Comparison of ENCODE assay signal across 18 cellular contexts in the genomic region with DNA sequence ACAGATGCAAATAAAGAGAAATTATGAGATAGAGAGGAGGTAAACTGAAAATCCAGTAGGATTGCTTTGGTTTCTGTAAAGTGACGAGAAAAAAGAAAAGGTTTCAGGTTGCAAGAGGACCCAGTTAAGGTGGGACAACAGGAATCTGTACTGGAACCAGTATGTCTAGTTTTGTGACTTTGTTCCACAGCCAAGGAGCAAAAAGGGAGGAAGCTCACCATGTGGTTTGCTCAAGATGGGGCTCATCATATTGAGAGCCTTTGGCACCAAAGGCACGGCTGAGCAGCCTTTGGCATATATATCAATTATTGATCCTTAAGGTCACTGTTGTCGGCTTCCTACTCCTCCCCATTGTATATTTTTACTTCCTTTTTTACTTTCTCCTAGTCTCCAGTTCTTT. TPM values are rescaled to one million over a fixed set of nuclear protein-coding genes. Genes with fewer than 3 reads are reported as not detected.
DNase-seq lines count a peak whose midpoint lies in the region; ATAC-seq and TF ChIP-seq lines count a peak whose summit lies in the region.
"Had no signal": no experiment of that assay in that cellular context is flagged by ENCODE, and none has a peak within 500 bp of the region (broad histone marks: within the 10 kb centered on the region; RNA-seq: fewer than 3 reads in every experiment).

No MANE protein-coding gene starts in this region.

- H3K4me1 ChIP-seq in PC-3 (ENCODE audit: insufficient read depth, low read length) (peaks cover 34% of the 10 kb centered on the region), hepatocyte (ENCODE audit: insufficient read depth) (peaks cover 19% of the 10 kb centered on the region), smooth muscle cell (ENCODE audit: low read depth) (peaks cover 21% of the 10 kb centered on the region)

- H3K4me3 ChIP-seq in PC-3 (ENCODE audit: low read length): no peak overlapping the region
- no peak overlapping the region for H3K4me3 ChIP-seq in hepatocyte
- no peak overlapping the region for H3K4me3 ChIP-seq in smooth muscle cell
- H3K4me3 ChIP-seq: ascending aorta, coronary artery, SJCRH30 had no signal

- H3F3A ChIP-seq in PC-3 (ENCODE audit: low read length, unreplicated experiment) (no peaks in the 10 kb centered on the region), smooth muscle cell (ENCODE audit: low read depth) (no peaks in the 10 kb centered on the region)

- POLR2A ChIA-PET in PC-3 (lab: Charles Lee; ENCODE audit: unreplicated experiment): no interaction called here

- peaks cover 64% of the 10 kb centered on the region for H3K4me1 Mint-ChIP-seq in activated naive CD4-positive, alpha-beta T cell treated with anti-CD3 and anti-CD28 coated beads, Interleukin-2, amount 50 U/mL, for 24 hours
- H3K4me1 Mint-ChIP-seq in activated naive CD4-positive, alpha-beta T cell treated with anti-CD3 and anti-CD28 coated beads, Interleukin-2, amount 10 ng/mL, durations not matched to agents 7 days and 5 days: peaks cover 59% of the 10 kb centered on the region

- 78% methylated on average over 3 of the region's 3 CpGs for WGBS in hepatocyte (ENCODE audit: low lambda C conversion rate, missing lambda C conversion rate)
- WGBS in smooth muscle cell (ENCODE audit: low lambda C conversion rate): 68% methylated on average over 3 of the region's 3 CpGs

- H4K20me1 ChIP-seq in PC-3 (ENCODE audit: low read length): no peaks in the 10 kb centered on the region
- H4K20me1 ChIP-seq in hepatocyte (ENCODE audit: insufficient read depth, poor library complexity, severe bottlenecking): peaks cover under 1% of the 10 kb centered on the region
- H4K20me1 ChIP-seq in smooth muscle cell (ENCODE audit: low read depth): peaks cover 23% of the 10 kb centered on the region

- no peaks in the 10 kb centered on the region for H3K9me3 ChIP-seq in PC-3 (ENCODE audit: low read length)
- no peaks in the 10 kb centered on the region for H3K9me3 ChIP-seq in hepatocyte (ENCODE audit: low read depth)
- H3K9me3 ChIP-seq in smooth muscle cell (replicated peaks; ENCODE audit: low read depth): no peaks in the 10 kb centered on the region
- H3K9me3 ChIP-seq: ascending aorta, SJCRH30 had no signal

- peak overlapping the region; percentile 33 for H3K9ac ChIP-seq in PC-3 (ENCODE audit: low read length)
- H3K9ac ChIP-seq in smooth muscle cell (ENCODE audit: low read depth): no peak overlapping the region

- H3K27me3 Mint-ChIP-seq in activated naive CD4-positive, alpha-beta T cell treated with anti-CD3 and anti-CD28 coated beads, Interleukin-2, amount 50 U/mL, for 24 hours: no peaks in the 10 kb centered on the region
- no peaks in the 10 kb centered on the region for H3K27me3 Mint-ChIP-seq in activated naive CD4-positive, alpha-beta T cell treated with anti-CD3 and anti-CD28 coated beads, Interleukin-2, amount 10 ng/mL, durations not matched to agents 7 days and 5 days

- peak overlapping the region; percentile 36 for H3K4me3 Mint-ChIP-seq in activated naive CD4-positive, alpha-beta T cell treated with anti-CD3 and anti-CD28 coated beads, Interleukin-2, amount 50 U/mL, for 24 hours
- H3K4me3 Mint-ChIP-seq in activated naive CD4-positive, alpha-beta T cell treated with anti-CD3 and anti-CD28 coated beads, Interleukin-2, amount 10 ng/mL, durations not matched to agents 7 days and 5 days: no peak overlapping the region

- no peak for ATAC-seq in PC-3
- ATAC-seq in GM18858 (IDR thresholded peaks at IDR 0.05; ENCODE audit: unreplicated experiment): no peak
- ATAC-seq in GM19452 (IDR thresholded peaks at IDR 0.05; ENCODE audit: unreplicated experiment): no peak
- ATAC-seq: left lobe of liver had no signal

- DNase-seq in activated naive CD4-positive, alpha-beta T cell treated with anti-CD3 and anti-CD28 coated beads, Interleukin-2, amount 10 ng/mL, durations not matched to agents 7 days and 5 days: no peak
- DNase-seq in PC-3 (peak; percentile 92), hepatocyte (ENCODE audit: low spot score) (no peak), smooth muscle cell (lab: John Stamatoyannopoulos, UW; ENCODE audit: unreplicated experiment) (no peak), midbrain (lab: John Stamatoyannopoulos, UW) (no peak)
- DNase-seq: hippocampal formation; Karpas-422; NCI-H1417 treated with DMSO at 0.1 percent for 48 hours; NCI-H446 treated with DMSO at 0.1 percent for 48 hours; SJCRH30; stimulated activated CD4-positive, alpha-beta T cell treated with anti-CD3 and anti-CD28 coated beads, Interleukin-15, amount 100 ng/mL, for 24 hours had no signal

- BruUV-seq in PC-3 (replicated peaks; lab: Mats Ljungman, UMichigan): no TSS peak

- intact Hi-C loops in PC-3 (cut with micrococcal nuclease): no loop called here

- H3K27me3 ChIP-seq in PC-3 (ENCODE audit: low read length): no peaks in the 10 kb centered on the region
- H3K27me3 ChIP-seq in hepatocyte: no peaks in the 10 kb centered on the region
- no peaks in the 10 kb centered on the region for H3K27me3 ChIP-seq in smooth muscle cell (ENCODE audit: low read depth)
- H3K27me3 ChIP-seq: ascending aorta had no signal

- H3K36me3 Mint-ChIP-seq in activated naive CD4-positive, alpha-beta T cell treated with anti-CD3 and anti-CD28 coated beads, Interleukin-2, amount 50 U/mL, for 24 hours: peaks cover 5% of the 10 kb centered on the region
- H3K36me3 Mint-ChIP-seq in activated naive CD4-positive, alpha-beta T cell treated with anti-CD3 and anti-CD28 coated beads, Interleukin-2, amount 10 ng/mL, durations not matched to agents 7 days and 5 days: peaks cover 26% of the 10 kb centered on the region

- peak overlapping the region; percentile 76 for H3K27ac Mint-ChIP-seq in activated naive CD4-positive, alpha-beta T cell treated with anti-CD3 and anti-CD28 coated beads, Interleukin-2, amount 50 U/mL, for 24 hours
- no peak overlapping the region for H3K27ac Mint-ChIP-seq in activated naive CD4-positive, alpha-beta T cell treated with anti-CD3 and anti-CD28 coated beads, Interleukin-2, amount 10 ng/mL, durations not matched to agents 7 days and 5 days

- no peaks in the 10 kb centered on the region for H3K9me3 Mint-ChIP-seq in activated naive CD4-positive, alpha-beta T cell treated with anti-CD3 and anti-CD28 coated beads, Interleukin-2, amount 50 U/mL, for 24 hours
- H3K9me3 Mint-ChIP-seq in activated naive CD4-positive, alpha-beta T cell treated with anti-CD3 and anti-CD28 coated beads, Interleukin-2, amount 10 ng/mL, durations not matched to agents 7 days and 5 days: no peaks in the 10 kb centered on the region
- H3K9me3 Mint-ChIP-seq: activated T-helper 1 cell treated with anti-CD3 and anti-CD28 coated beads, Interleukin-12 subunit alpha, Interleukin-12 subunit beta, Interleukin-2, Interleukin-4 antibody, amounts not matched to agents 30 ng/mL and 10 ng/mL and 1 ng/mL, durations not matched to agents 14 hours and 24 hours and 36 hours had no signal

- CTCF ChIA-PET in activated naive CD4-positive, alpha-beta T cell treated with anti-CD3 and anti-CD28 coated beads, Interleukin-2, amount 10 ng/mL, durations not matched to agents 7 days and 5 days (lab: Charles Lee): interaction anchor here (0.6 to 1.7 kb wide), 5 partner anchors 9 to 105 kb away, joined by 3 to 5 read pairs (median 4); no protein-coding TSS in a partner anchor
- CTCF ChIA-PET in PC-3 (lab: Charles Lee): interaction anchor here (0.6 kb wide), 1 partner anchor 223 kb away, joined by 3 read pairs; no protein-coding TSS in a partner anchor

- peak overlapping the region; percentile 82 for H3K27ac ChIP-seq in PC-3 (ENCODE audit: low read length)
- H3K27ac ChIP-seq in hepatocyte: peak overlapping the region; percentile 56
- H3K27ac ChIP-seq in smooth muscle cell (ENCODE audit: low read depth): peak overlapping the region; percentile 32
- H3K27ac ChIP-seq: coronary artery, SJCRH30 had no signal

- H3K79me2 ChIP-seq in PC-3 (ENCODE audit: low read length) (peaks cover 28% of the 10 kb centered on the region), hepatocyte (peaks cover 27% of the 10 kb centered on the region), smooth muscle cell (ENCODE audit: low read depth) (peaks cover 25% of the 10 kb centered on the region)

- H2AFZ ChIP-seq in PC-3 (ENCODE audit: low read length) (peak overlapping the region; percentile 59; the same call in 1 of the 2 replicates), hepatocyte (no peak overlapping the region), smooth muscle cell (ENCODE audit: low read depth) (no peak overlapping the region)

- H3K4me2 ChIP-seq in PC-3 (ENCODE audit: low read length): peak overlapping the region; percentile 19
- H3K4me2 ChIP-seq in hepatocyte: no peak overlapping the region
- H3K4me2 ChIP-seq in smooth muscle cell: peak overlapping the region; percentile 23

- H3K36me3 ChIP-seq in PC-3 (ENCODE audit: low read depth, low read length): 0 out of 2 replicates have a peak, but pooled peaks cover 4% of the 10 kb centered on the region
- no peaks in the 10 kb centered on the region for H3K36me3 ChIP-seq in hepatocyte (replicated peaks; ENCODE audit: insufficient read depth, low read depth)
- no peaks in the 10 kb centered on the region for H3K36me3 ChIP-seq in smooth muscle cell (ENCODE audit: low read depth)
- H3K36me3 ChIP-seq: ascending aorta had no signal

- H3K9me2 ChIP-seq in PC-3 (replicated peaks; ENCODE audit: low read length) (no peaks in the 10 kb centered on the region), hepatocyte (replicated peaks; ENCODE audit: insufficient read depth) (no peaks in the 10 kb centered on the region)

- TF ChIP-seq CTCF in PC-3 (conservative IDR thresholded peaks at IDR 0.05; ENCODE audit: low read depth, low read length) (no peak), hepatocyte (IDR thresholded peaks at IDR 0.05; ENCODE audit: poor library complexity) (no peak), smooth muscle cell (IDR thresholded peaks at IDR 0.05; ENCODE audit: borderline replicate concordance, insufficient read depth, poor library complexity, severe bottlenecking) (no peak)

RNA-seq across cellular contexts. Expression of gene ZDHHC18, which starts 1.8 kb away (rescaled TPM):
- total RNA-seq in PC-3 (2014; rRNA removed) (18.1 and 26.9 TPM in 2 replicates), hepatocyte (14.9 and 21.7 TPM in 2 replicates), smooth muscle cell (16.7 and 52.5 TPM in 2 replicates)
- polyA plus RNA-seq in hepatocyte (22.5 and 22.6 TPM in 2 replicates), smooth muscle cell (20.3 and 20.8 TPM in 2 replicates)

RNA-seq across cellular contexts. Expression of gene PIGV, which starts 37.0 kb away (rescaled TPM):
- total RNA-seq in PC-3 (2014; rRNA removed): 6.0 and 8.8 TPM in 2 replicates
- total RNA-seq in hepatocyte: 22.0 and 35.5 TPM in 2 replicates
- 19.1 and 21.2 TPM in 2 replicates for polyA plus RNA-seq in hepatocyte
- 9.9 and 13.8 TPM in 2 replicates for total RNA-seq in smooth muscle cell
- polyA plus RNA-seq in smooth muscle cell: 8.7 and 9.4 TPM in 2 replicates

RNA-seq across cellular contexts. Expression of gene SFN, which starts 38.2 kb away (rescaled TPM):
- total RNA-seq in PC-3 (2014; rRNA removed): 411 and 577 TPM in 2 replicates
- total RNA-seq in hepatocyte: 2.5 and 3.4 TPM in 2 replicates
- polyA plus RNA-seq in hepatocyte: 7.3 and 8.5 TPM in 2 replicates
- total RNA-seq in smooth muscle cell: 62.8 and 110 TPM in 2 replicates
- polyA plus RNA-seq in smooth muscle cell: 112 and 320 TPM in 2 replicates

Comparison
In these comparisons a context has a peak if more than half of its experiments do, and no peak if none do; other contexts are left out.
1. H3K27ac ChIP-seq: peak in every context shown above with its lines; median percentile 82 in PC-3; 56 in hepatocyte; 32 in smooth muscle cell.
2. RNA of gene SFN, which starts 38.2 kb away (total RNA-seq): 411 to 577 TPM in PC-3 and 62.8 to 110 TPM in smooth muscle cell; 2.5 to 3.4 TPM in hepatocyte; every median in the first group is over 10 times any median in the second.